ENCODE assay signal across 5 cellular contexts in the genomic region with DNA sequence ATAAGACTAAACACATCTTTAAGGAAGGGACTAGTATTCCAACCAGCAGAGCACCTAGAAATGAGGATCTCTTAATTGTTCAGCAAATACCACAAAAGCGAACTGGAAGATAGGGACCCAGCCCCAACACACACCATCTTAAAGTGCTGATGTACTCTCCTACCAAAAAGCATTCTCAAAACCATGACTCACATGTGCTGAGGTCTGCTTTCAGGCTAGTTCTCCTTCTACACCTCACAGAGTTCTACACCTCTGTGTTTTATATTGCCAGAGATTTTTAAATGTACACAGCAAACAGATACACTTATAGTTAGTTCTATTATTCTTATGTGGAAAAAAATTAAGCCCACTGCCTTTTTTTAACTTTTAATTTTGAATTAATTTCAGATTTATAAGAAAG.
"Had no signal": no experiment of that assay in that cellular context is flagged by ENCODE, and none has a peak within 500 bp of the region (broad histone marks: within the 10 kb centered on the region; RNA-seq: fewer than 3 reads in every experiment).

No MANE protein-coding gene starts in this region.

- H3K4me3 ChIP-seq: GM23338, K562 had no signal

- H2AFZ ChIP-seq: GM23338 had no signal

- DNase-seq: H9, HCEC 1CT, IMR-90 had no signal

- H3K9me3 Mint-ChIP-seq: GM23338, H9 had no signal

- ATAC-seq: GM23338, K562 had no signal

- H3K4me3 Mint-ChIP-seq: GM23338, H9 had no signal

- H3K4me1 Mint-ChIP-seq: H9 had no signal

- H3K27ac Mint-ChIP-seq: GM23338, H9 had no signal

- H3K4me2 ChIP-seq: GM23338 had no signal
